ENCODE assay signal across 1 cellular context in genomic region chr10:98446656-98447221, GRCh38.
TF ChIP-seq lines count a peak whose summit lies in the region.

Gene HPS1, minus strand, starts transcription at chr10:98446935. Its CDS starts 3,695 bp downstream, at chr10:98443240.

TF ChIP-seq in HepG2, 621 proteins besides CTCF, POLR2A, EP300 and RAD21 (continued from another document and continues in another):
- TF ChIP-seq REST (IDR thresholded peaks at IDR 0.05; ENCODE audit: borderline replicate concordance in 1 of 2, low read depth in 1 of 2, low read length in 2 of 2): no peak
- no peak for TF ChIP-seq HMG20B (CRISPR knock-in tag; conservative IDR thresholded peaks at IDR 0.05)
- no peak for TF ChIP-seq TCF12 (IDR thresholded peaks at IDR 0.05)
- peak; percentile 73; the same call in 1 of the 2 replicates for TF ChIP-seq TCF12 (CRISPR knock-in tag; IDR thresholded peaks at IDR 0.05)
- peak; percentile 75; the same call in 1 of the 2 replicates for TF ChIP-seq ZNF546 (CRISPR knock-in tag; conservative IDR thresholded peaks at IDR 0.05)
- TF ChIP-seq ZNF770 (CRISPR knock-in tag; IDR thresholded peaks at IDR 0.05): no peak
- TF ChIP-seq CREBL2 (CRISPR knock-in tag; IDR thresholded peaks at IDR 0.05; ENCODE audit: borderline replicate concordance): 0 out of 2 replicates have a peak, but pooled peaks have one; percentile 53
- TF ChIP-seq NR3C1 (CRISPR knock-in tag; IDR thresholded peaks at IDR 0.05): no peak
- TF ChIP-seq BCL3 (CRISPR knock-in tag; IDR thresholded peaks at IDR 0.05): no peak
- TF ChIP-seq MATR3 (CRISPR knock-in tag; IDR thresholded peaks at IDR 0.05): no peak
- no peak for TF ChIP-seq RORA (CRISPR knock-in tag; IDR thresholded peaks at IDR 0.05)
- peak; percentile 72; the same call in 1 of the 2 replicates for TF ChIP-seq KDM1A (CRISPR knock-in tag; IDR thresholded peaks at IDR 0.05)
- TF ChIP-seq DDIT3 (CRISPR knock-in tag; IDR thresholded peaks at IDR 0.05): no peak
- TF ChIP-seq MEIS2 (CRISPR knock-in tag; IDR thresholded peaks at IDR 0.05): peak; percentile 55; the same call in 1 of the 2 replicates
- peak; percentile 94 for TF ChIP-seq CHD4 (IDR thresholded peaks at IDR 0.05; ENCODE audit: borderline replicate concordance, low read length)
- peak; percentile 50; the same call in 1 of the 2 replicates for TF ChIP-seq ZBTB20 (CRISPR knock-in tag; IDR thresholded peaks at IDR 0.05; ENCODE audit: borderline replicate concordance, low read depth)
- TF ChIP-seq ZFP90 (CRISPR knock-in tag; IDR thresholded peaks at IDR 0.05; ENCODE audit: borderline replicate concordance): peak; percentile 67
- TF ChIP-seq ZNF687 (CRISPR knock-in tag; IDR thresholded peaks at IDR 0.05): peak; percentile 75
- TF ChIP-seq TEF (CRISPR knock-in tag; IDR thresholded peaks at IDR 0.05): 0 out of 2 replicates have a peak, but pooled peaks have one; percentile 36
- peak; percentile 53; the same call in 1 of the 2 replicates for TF ChIP-seq ZNF263 (CRISPR knock-in tag; IDR thresholded peaks at IDR 0.05)
- TF ChIP-seq REL (CRISPR knock-in tag; conservative IDR thresholded peaks at IDR 0.05): no peak
- 0 out of 2 replicates have a peak, but pooled peaks have one; percentile 18 for TF ChIP-seq HINFP (CRISPR knock-in tag; IDR thresholded peaks at IDR 0.05; ENCODE audit: low read depth)
- TF ChIP-seq ZNF547 (CRISPR knock-in tag; IDR thresholded peaks at IDR 0.05): peak; percentile 67; the same call in 1 of the 2 replicates
- TF ChIP-seq ZBTB7A (CRISPR knock-in tag; IDR thresholded peaks at IDR 0.05): peak; percentile 53; the same call in 1 of the 2 replicates
- no peak for TF ChIP-seq RFX5 (IDR thresholded peaks at IDR 0.05; ENCODE audit: low read depth, low read length)
- TF ChIP-seq ZNF557 (CRISPR knock-in tag; IDR thresholded peaks at IDR 0.05): no peak
- no peak for TF ChIP-seq TOE1 (CRISPR knock-in tag; IDR thresholded peaks at IDR 0.05)
- no peak for TF ChIP-seq HOXA7 (CRISPR knock-in tag; IDR thresholded peaks at IDR 0.05)
- no peak for TF ChIP-seq TGIF2 (CRISPR knock-in tag; IDR thresholded peaks at IDR 0.05)
- no peak for TF ChIP-seq ZNF296 (CRISPR knock-in tag; conservative IDR thresholded peaks at IDR 0.05)
- 0 out of 2 replicates have a peak, but pooled peaks have one; percentile 50 for TF ChIP-seq ZNF678 (CRISPR knock-in tag; IDR thresholded peaks at IDR 0.05)
- TF ChIP-seq ZNF17 (CRISPR knock-in tag; IDR thresholded peaks at IDR 0.05): no peak
- no peak for TF ChIP-seq HNF4G (IDR thresholded peaks at IDR 0.05; ENCODE audit: borderline replicate concordance, low read depth, low read length)
- no peak for TF ChIP-seq HNF4G (CRISPR knock-in tag; IDR thresholded peaks at IDR 0.05; ENCODE audit: borderline replicate concordance, low read depth)
- no peak for TF ChIP-seq TAF15 (IDR thresholded peaks at IDR 0.05; ENCODE audit: low read depth, low read length, poor library complexity, severe bottlenecking)
- TF ChIP-seq ZFY (CRISPR knock-in tag; IDR thresholded peaks at IDR 0.05): peak; percentile 81
- no peak for TF ChIP-seq ZNF451 (CRISPR knock-in tag; IDR thresholded peaks at IDR 0.05)
- TF ChIP-seq ZNF589 (CRISPR knock-in tag; conservative IDR thresholded peaks at IDR 0.05): no peak
- no peak for TF ChIP-seq ZNF468 (CRISPR knock-in tag; IDR thresholded peaks at IDR 0.05)
- no peak for TF ChIP-seq ZGPAT (CRISPR knock-in tag; IDR thresholded peaks at IDR 0.05)
- 0 out of 2 replicates have a peak, but pooled peaks have one; percentile 25 for TF ChIP-seq FOXP4 (CRISPR knock-in tag; IDR thresholded peaks at IDR 0.05)
- peak; percentile 62; the same call in 1 of the 2 replicates for TF ChIP-seq KMT2A (CRISPR knock-in tag; IDR thresholded peaks at IDR 0.05)
- TF ChIP-seq ZNF672 (CRISPR knock-in tag; IDR thresholded peaks at IDR 0.05): no peak
- peak; percentile 24; the same call in 1 of the 2 replicates for TF ChIP-seq NFKB2 (CRISPR knock-in tag; IDR thresholded peaks at IDR 0.05; ENCODE audit: borderline replicate concordance)
- TF ChIP-seq NCOR1 (IDR thresholded peaks at IDR 0.05; ENCODE audit: borderline replicate concordance, low read length): 0 out of 2 replicates have a peak, but pooled peaks have one; percentile 22
- TF ChIP-seq SP2 (CRISPR knock-in tag; IDR thresholded peaks at IDR 0.05): no peak
- TF ChIP-seq TMF1 (CRISPR knock-in tag; IDR thresholded peaks at IDR 0.05; ENCODE audit: low read depth): no peak
- no peak for TF ChIP-seq ZNF563 (CRISPR knock-in tag; IDR thresholded peaks at IDR 0.05)
- no peak for TF ChIP-seq ZNF530 (CRISPR knock-in tag; IDR thresholded peaks at IDR 0.05; ENCODE audit: low read depth)
- TF ChIP-seq AGO1 (IDR thresholded peaks at IDR 0.05; ENCODE audit: low read depth, low read length, poor library complexity, severe bottlenecking): peak; percentile 53
- TF ChIP-seq BRD4 (CRISPR knock-in tag; IDR thresholded peaks at IDR 0.05): peak; percentile 43; the same call in 1 of the 2 replicates
